In the genomic region with DNA sequence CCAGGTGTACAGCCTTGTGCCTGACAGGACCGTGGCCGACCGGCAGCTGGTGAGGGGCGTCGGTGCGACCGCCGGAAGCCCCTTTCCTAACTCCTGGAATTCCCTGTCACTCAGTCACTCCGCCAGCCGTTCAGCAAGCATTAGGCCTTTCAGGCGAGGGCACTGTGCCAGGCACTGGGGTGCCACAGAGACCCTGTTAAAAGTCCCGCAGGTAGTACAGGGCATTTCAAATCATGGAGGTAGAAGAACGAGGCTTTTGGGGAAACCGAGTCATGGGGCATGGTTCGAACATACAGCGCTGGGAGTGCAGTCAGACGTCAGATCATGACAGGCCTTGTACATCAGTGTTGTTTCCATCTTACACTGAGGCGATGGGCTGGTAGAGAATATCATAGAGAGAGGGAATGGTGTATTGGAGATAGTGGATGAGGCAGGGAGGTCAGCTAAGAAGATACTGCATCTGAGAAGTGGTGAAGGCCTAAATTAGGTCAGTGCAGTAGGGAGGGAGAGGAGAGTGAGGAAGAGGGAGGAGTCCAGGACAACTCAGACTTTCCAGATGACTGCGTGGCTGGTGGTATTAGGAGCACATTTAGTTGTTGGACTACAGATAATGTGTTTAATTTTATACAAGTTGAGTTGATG, we compare ENCODE assay signal across 1 cellular context.
TF ChIP-seq lines count a peak whose summit lies in the region.

No MANE protein-coding gene starts in this region.

TF ChIP-seq in K562, 482 proteins besides CTCF, POLR2A, EP300 and RAD21 (continued from another document and continues in another):
- TF ChIP-seq, protein P1, sequence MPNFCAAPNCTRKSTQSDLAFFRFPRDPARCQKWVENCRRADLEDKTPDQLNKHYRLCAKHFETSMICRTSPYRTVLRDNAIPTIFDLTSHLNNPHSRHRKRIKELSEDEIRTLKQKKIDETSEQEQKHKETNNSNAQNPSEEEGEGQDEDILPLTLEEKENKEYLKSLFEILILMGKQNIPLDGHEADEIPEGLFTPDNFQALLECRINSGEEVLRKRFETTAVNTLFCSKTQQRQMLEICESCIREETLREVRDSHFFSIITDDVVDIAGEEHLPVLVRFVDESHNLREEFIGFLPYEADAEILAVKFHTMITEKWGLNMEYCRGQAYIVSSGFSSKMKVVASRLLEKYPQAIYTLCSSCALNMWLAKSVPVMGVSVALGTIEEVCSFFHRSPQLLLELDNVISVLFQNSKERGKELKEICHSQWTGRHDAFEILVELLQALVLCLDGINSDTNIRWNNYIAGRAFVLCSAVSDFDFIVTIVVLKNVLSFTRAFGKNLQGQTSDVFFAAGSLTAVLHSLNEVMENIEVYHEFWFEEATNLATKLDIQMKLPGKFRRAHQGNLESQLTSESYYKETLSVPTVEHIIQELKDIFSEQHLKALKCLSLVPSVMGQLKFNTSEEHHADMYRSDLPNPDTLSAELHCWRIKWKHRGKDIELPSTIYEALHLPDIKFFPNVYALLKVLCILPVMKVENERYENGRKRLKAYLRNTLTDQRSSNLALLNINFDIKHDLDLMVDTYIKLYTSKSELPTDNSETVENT (CRISPR knock-in tag; IDR thresholded peaks at IDR 0.05) = peak; percentile 85
- TF ChIP-seq, protein P2, sequence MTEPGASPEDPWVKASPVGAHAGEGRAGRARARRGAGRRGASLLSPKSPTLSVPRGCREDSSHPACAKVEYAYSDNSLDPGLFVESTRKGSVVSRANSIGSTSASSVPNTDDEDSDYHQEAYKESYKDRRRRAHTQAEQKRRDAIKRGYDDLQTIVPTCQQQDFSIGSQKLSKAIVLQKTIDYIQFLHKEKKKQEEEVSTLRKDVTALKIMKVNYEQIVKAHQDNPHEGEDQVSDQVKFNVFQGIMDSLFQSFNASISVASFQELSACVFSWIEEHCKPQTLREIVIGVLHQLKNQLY (CRISPR knock-in tag; conservative IDR thresholded peaks at IDR 0.05) = peak in 1 of 2 experiments; percentile 90; a peak in 1 of 4 replicates
- TF ChIP-seq FOXK2 (conservative IDR thresholded peaks at IDR 0.05 in 1 of 2, IDR thresholded peaks at IDR 0.05 in 1 of 2; ENCODE audit: low read depth in 2 of 2) (0 out of 4 replicates have a peak, but pooled peaks of 1 of the 2 experiments have one; percentile 8), CHD1 (IDR thresholded peaks at IDR 0.05; ENCODE audit: low read length) (peak; percentile 92), NR2C1 (IDR thresholded peaks at IDR 0.05) (0 out of 2 replicates have a peak, but pooled peaks have one; percentile 23), NR2C1 (tag; IDR thresholded peaks at IDR 0.05) (peak; percentile 60; the same call in 1 of the 2 replicates), MAFF (IDR thresholded peaks at IDR 0.05; ENCODE audit: low read length) (no peak), TCF7L2 (IDR thresholded peaks at IDR 0.05; ENCODE audit: low read depth, low read length) (no peak), RBM17 (IDR thresholded peaks at IDR 0.05; ENCODE audit: borderline replicate concordance, low read depth, low read length) (no peak), NFRKB (IDR thresholded peaks at IDR 0.05; ENCODE audit: low read depth) (peak; percentile 87), ZNF41 (CRISPR knock-in tag; conservative IDR thresholded peaks at IDR 0.05) (no peak), DMBX1 (CRISPR knock-in tag; IDR thresholded peaks at IDR 0.05; ENCODE audit: borderline replicate concordance) (peak; percentile 77; the same call in 1 of the 2 replicates), TEAD4 (IDR thresholded peaks at IDR 0.05; ENCODE audit: low read length) (no peak; the same call in 1 of the 2 replicates), TEAD4 (CRISPR knock-in tag; IDR thresholded peaks at IDR 0.05; ENCODE audit: borderline replicate concordance) (no peak), POLR2H (tag; IDR thresholded peaks at IDR 0.05; ENCODE audit: low read depth) (no peak), TCF3 (CRISPR knock-in tag; IDR thresholded peaks at IDR 0.05) (peak; percentile 6; the same call in 1 of the 2 replicates), HDAC1 (IDR thresholded peaks at IDR 0.05) (peak in 1 of 2 experiments; percentile 81; a peak in 2 of 4 replicates), FOXA3 (CRISPR knock-in tag; conservative IDR thresholded peaks at IDR 0.05 in 1 of 2, IDR thresholded peaks at IDR 0.05 in 1 of 2) (peak in 1 of 2 experiments; percentile 45; a peak in 1 of 4 replicates), ZNF165 (CRISPR knock-in tag; IDR thresholded peaks at IDR 0.05; ENCODE audit: borderline replicate concordance) (no peak), SMARCE1 (IDR thresholded peaks at IDR 0.05) (0 out of 2 replicates have a peak, but pooled peaks have one; percentile 48), KAT7 (CRISPR knock-in tag; IDR thresholded peaks at IDR 0.05; ENCODE audit: borderline replicate concordance) (peak; percentile 98), ZKSCAN8 (CRISPR knock-in tag; IDR thresholded peaks at IDR 0.05) (peak; percentile 81; the same call in 1 of the 2 replicates), ZC3H4 (CRISPR knock-in tag; IDR thresholded peaks at IDR 0.05; ENCODE audit: borderline replicate concordance) (peak; percentile 74; the same call in 1 of the 2 replicates), ZNF79 (CRISPR knock-in tag; IDR thresholded peaks at IDR 0.05; ENCODE audit: low read depth) (0 out of 2 replicates have a peak, but pooled peaks have one; percentile 5), ZNF133 (CRISPR knock-in tag; IDR thresholded peaks at IDR 0.05) (no peak), CREB1 (IDR thresholded peaks at IDR 0.05) (no peak), CREB1 (CRISPR knock-in tag; IDR thresholded peaks at IDR 0.05) (no peak), NR2C2 (CRISPR knock-in tag; IDR thresholded peaks at IDR 0.05) (no peak; the same call in none of the 2 replicates), NR2C2 (tag; IDR thresholded peaks at IDR 0.05) (0 out of 2 replicates have a peak, but pooled peaks have one; percentile 72), MTA2 (IDR thresholded peaks at IDR 0.05; ENCODE audit: low read depth) (no peak), ZNF143 (CRISPR knock-in tag; IDR thresholded peaks at IDR 0.05) (0 out of 2 replicates have a peak, but pooled peaks have one; percentile 12), ZNF436 (CRISPR knock-in tag; IDR thresholded peaks at IDR 0.05) (no peak)
- TF ChIP-seq, protein P3, sequence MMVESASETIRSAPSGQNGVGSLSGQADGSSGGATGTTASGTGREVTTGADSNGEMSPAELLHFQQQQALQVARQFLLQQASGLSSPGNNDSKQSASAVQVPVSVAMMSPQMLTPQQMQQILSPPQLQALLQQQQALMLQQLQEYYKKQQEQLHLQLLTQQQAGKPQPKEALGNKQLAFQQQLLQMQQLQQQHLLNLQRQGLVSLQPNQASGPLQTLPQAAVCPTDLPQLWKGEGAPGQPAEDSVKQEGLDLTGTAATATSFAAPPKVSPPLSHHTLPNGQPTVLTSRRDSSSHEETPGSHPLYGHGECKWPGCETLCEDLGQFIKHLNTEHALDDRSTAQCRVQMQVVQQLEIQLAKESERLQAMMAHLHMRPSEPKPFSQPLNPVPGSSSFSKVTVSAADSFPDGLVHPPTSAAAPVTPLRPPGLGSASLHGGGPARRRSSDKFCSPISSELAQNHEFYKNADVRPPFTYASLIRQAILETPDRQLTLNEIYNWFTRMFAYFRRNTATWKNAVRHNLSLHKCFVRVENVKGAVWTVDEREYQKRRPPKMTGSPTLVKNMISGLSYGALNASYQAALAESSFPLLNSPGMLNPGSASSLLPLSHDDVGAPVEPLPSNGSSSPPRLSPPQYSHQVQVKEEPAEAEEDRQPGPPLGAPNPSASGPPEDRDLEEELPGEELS (CRISPR knock-in tag; IDR thresholded peaks at IDR 0.05; ENCODE audit: borderline replicate concordance) = peak; percentile 79; the same call in 1 of the 2 replicates
- TF ChIP-seq, protein P4, sequence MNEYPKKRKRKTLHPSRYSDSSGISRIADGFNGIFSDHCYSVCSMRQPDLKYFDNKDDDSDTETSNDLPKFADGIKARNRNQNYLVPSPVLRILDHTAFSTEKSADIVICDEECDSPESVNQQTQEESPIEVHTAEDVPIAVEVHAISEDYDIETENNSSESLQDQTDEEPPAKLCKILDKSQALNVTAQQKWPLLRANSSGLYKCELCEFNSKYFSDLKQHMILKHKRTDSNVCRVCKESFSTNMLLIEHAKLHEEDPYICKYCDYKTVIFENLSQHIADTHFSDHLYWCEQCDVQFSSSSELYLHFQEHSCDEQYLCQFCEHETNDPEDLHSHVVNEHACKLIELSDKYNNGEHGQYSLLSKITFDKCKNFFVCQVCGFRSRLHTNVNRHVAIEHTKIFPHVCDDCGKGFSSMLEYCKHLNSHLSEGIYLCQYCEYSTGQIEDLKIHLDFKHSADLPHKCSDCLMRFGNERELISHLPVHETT (CRISPR knock-in tag; conservative IDR thresholded peaks at IDR 0.05 in 1 of 2, IDR thresholded peaks at IDR 0.05 in 1 of 2) = no peak
- TF ChIP-seq, protein P5, sequence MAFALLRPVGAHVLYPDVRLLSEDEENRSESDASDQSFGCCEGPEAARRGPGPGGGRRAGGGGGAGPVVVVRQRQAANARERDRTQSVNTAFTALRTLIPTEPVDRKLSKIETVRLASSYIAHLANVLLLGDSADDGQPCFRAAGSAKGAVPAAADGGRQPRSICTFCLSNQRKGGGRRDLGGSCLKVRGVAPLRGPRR (CRISPR knock-in tag; IDR thresholded peaks at IDR 0.05) = 0 out of 2 replicates have a peak, but pooled peaks have one; percentile 70
- TF ChIP-seq, protein P6, sequence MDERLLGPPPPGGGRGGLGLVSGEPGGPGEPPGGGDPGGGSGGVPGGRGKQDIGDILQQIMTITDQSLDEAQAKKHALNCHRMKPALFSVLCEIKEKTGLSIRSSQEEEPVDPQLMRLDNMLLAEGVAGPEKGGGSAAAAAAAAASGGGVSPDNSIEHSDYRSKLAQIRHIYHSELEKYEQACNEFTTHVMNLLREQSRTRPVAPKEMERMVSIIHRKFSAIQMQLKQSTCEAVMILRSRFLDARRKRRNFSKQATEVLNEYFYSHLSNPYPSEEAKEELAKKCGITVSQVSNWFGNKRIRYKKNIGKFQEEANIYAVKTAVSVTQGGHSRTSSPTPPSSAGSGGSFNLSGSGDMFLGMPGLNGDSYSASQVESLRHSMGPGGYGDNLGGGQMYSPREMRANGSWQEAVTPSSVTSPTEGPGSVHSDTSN (CRISPR knock-in tag; IDR thresholded peaks at IDR 0.05; ENCODE audit: low read depth) = no peak
- TF ChIP-seq, protein P6 (tag; conservative IDR thresholded peaks at IDR 0.05; ENCODE audit: low read depth) = no peak; the same call in none of the 2 replicates
- TF ChIP-seq, protein P7, sequence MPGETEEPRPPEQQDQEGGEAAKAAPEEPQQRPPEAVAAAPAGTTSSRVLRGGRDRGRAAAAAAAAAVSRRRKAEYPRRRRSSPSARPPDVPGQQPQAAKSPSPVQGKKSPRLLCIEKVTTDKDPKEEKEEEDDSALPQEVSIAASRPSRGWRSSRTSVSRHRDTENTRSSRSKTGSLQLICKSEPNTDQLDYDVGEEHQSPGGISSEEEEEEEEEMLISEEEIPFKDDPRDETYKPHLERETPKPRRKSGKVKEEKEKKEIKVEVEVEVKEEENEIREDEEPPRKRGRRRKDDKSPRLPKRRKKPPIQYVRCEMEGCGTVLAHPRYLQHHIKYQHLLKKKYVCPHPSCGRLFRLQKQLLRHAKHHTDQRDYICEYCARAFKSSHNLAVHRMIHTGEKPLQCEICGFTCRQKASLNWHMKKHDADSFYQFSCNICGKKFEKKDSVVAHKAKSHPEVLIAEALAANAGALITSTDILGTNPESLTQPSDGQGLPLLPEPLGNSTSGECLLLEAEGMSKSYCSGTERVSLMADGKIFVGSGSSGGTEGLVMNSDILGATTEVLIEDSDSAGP (CRISPR knock-in tag; IDR thresholded peaks at IDR 0.05) = no peak; the same call in 1 of the 2 replicates
- TF ChIP-seq, protein P8, sequence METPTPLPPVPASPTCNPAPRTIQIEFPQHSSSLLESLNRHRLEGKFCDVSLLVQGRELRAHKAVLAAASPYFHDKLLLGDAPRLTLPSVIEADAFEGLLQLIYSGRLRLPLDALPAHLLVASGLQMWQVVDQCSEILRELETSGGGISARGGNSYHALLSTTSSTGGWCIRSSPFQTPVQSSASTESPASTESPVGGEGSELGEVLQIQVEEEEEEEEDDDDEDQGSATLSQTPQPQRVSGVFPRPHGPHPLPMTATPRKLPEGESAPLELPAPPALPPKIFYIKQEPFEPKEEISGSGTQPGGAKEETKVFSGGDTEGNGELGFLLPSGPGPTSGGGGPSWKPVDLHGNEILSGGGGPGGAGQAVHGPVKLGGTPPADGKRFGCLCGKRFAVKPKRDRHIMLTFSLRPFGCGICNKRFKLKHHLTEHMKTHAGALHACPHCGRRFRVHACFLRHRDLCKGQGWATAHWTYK (CRISPR knock-in tag; IDR thresholded peaks at IDR 0.05) = 0 out of 2 replicates have a peak, but pooled peaks have one; percentile 62
- TF ChIP-seq, protein P9, sequence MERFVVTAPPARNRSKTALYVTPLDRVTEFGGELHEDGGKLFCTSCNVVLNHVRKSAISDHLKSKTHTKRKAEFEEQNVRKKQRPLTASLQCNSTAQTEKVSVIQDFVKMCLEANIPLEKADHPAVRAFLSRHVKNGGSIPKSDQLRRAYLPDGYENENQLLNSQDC (CRISPR knock-in tag; IDR thresholded peaks at IDR 0.05) = 0 out of 2 replicates have a peak, but pooled peaks have one; percentile 12
- TF ChIP-seq, protein P10, sequence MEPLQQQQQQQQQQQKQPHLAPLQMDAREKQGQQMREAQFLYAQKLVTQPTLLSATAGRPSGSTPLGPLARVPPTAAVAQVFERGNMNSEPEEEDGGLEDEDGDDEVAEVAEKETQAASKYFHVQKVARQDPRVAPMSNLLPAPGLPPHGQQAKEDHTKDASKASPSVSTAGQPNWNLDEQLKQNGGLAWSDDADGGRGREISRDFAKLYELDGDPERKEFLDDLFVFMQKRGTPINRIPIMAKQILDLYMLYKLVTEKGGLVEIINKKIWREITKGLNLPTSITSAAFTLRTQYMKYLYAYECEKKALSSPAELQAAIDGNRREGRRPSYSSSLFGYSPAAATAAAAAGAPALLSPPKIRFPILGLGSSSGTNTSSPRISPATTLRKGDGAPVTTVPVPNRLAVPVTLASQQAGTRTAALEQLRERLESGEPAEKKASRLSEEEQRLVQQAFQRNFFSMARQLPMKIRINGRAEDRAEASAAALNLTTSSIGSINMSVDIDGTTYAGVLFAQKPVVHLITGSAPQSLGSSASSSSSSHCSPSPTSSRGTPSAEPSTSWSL (CRISPR knock-in tag; IDR thresholded peaks at IDR 0.05; ENCODE audit: borderline replicate concordance) = no peak
- TF ChIP-seq, protein P11, sequence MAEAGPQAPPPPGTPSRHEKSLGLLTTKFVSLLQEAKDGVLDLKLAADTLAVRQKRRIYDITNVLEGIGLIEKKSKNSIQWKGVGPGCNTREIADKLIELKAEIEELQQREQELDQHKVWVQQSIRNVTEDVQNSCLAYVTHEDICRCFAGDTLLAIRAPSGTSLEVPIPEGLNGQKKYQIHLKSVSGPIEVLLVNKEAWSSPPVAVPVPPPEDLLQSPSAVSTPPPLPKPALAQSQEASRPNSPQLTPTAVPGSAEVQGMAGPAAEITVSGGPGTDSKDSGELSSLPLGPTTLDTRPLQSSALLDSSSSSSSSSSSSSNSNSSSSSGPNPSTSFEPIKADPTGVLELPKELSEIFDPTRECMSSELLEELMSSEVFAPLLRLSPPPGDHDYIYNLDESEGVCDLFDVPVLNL (CRISPR knock-in tag; IDR thresholded peaks at IDR 0.05; ENCODE audit: low read depth) = no peak
